Comparison of ENCODE assay signal across 10 cellular contexts in the genomic region with DNA sequence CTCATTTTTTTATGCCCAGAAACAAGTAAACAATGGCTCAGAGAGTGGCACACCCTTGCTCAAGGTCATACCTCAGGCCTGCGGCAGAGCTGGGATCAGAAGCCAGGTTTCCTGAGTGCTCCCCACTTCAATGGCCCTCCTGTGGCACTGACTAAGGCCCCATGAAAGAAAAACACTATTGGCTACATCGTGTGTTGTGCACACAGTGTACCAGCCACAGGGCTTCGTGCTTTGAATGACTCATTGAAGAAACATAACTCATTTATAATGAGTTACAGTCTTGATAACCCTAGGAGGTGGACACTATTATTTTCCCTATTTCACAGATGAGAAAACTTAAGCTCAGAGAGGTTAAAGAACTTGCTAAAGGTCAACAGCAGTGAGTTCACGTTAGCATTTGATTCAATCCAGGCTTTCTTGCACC.
DNase-seq lines count a peak whose midpoint lies in the region; ATAC-seq and TF ChIP-seq lines count a peak whose summit lies in the region.
"Had no signal": no experiment of that assay in that cellular context is flagged by ENCODE, and none has a peak within 500 bp of the region (broad histone marks: within the 10 kb centered on the region; RNA-seq: fewer than 3 reads in every experiment).

No MANE protein-coding gene starts in this region.

- no peak for TF ChIP-seq CTCF in natural killer cell (IDR thresholded peaks at IDR 0.05)

- no peak overlapping the region for H3K27ac ChIP-seq in epithelial cell of prostate

- H3K9me3 Mint-ChIP-seq in natural killer cell: no peaks in the 10 kb centered on the region
- H3K9me3 Mint-ChIP-seq: activated CD4-positive, alpha-beta T cell treated with anti-CD3 and anti-CD28 coated beads, Interleukin-2, amount 10 ng/mL, durations not matched to agents 24 days and 14 days; activated naive CD4-positive, alpha-beta T cell treated with anti-CD3 and anti-CD28 coated beads, Interleukin-2, amount 10 ng/mL, durations not matched to agents 7 days and 5 days had no signal

- intact Hi-C loops in natural killer cell (cut with micrococcal nuclease): no loop called here

- H3K27ac Mint-ChIP-seq in natural killer cell: no peak overlapping the region
- H3K27ac Mint-ChIP-seq: activated CD4-positive, alpha-beta T cell treated with anti-CD3 and anti-CD28 coated beads, Interleukin-2, amount 10 ng/mL, durations not matched to agents 24 days and 14 days; activated naive CD4-positive, alpha-beta T cell treated with anti-CD3 and anti-CD28 coated beads, Interleukin-2, amount 10 ng/mL, durations not matched to agents 7 days and 5 days had no signal

- ATAC-seq in natural killer cell (no peak), GM19455 (IDR thresholded peaks at IDR 0.05; ENCODE audit: unreplicated experiment) (no peak)

- DNase-seq in EH (ENCODE audit: low read depth) (peak; percentile 4), NCI-H69 (lab: John Stamatoyannopoulos, UW) (peak; percentile 40), epithelial cell of prostate (ENCODE audit: low read depth, low spot score) (peak; percentile 34), renal cortical epithelial cell (ENCODE audit: low read depth) (peak; percentile 87), natural killer cell (no peak)
- DNase-seq in activated CD4-positive, CD25-positive, alpha-beta regulatory T cell (lab: John Stamatoyannopoulos, UW): no peak
- DNase-seq: activated CD4-positive, alpha-beta T cell treated with anti-CD3 and anti-CD28 coated beads, Interleukin-2, amount 10 ng/mL, durations not matched to agents 24 days and 14 days; activated naive CD4-positive, alpha-beta T cell treated with anti-CD3 and anti-CD28 coated beads, Interleukin-2, amount 10 ng/mL, durations not matched to agents 7 days and 5 days; stimulated activated CD4-positive, alpha-beta T cell treated with anti-CD3 and anti-CD28 coated beads, Interleukin-2, amount 100 ng/mL, for 24 hours had no signal

- no peak overlapping the region for H3K4me3 Mint-ChIP-seq in natural killer cell
- H3K4me3 Mint-ChIP-seq: activated CD4-positive, alpha-beta T cell treated with anti-CD3 and anti-CD28 coated beads, Interleukin-2, amount 10 ng/mL, durations not matched to agents 24 days and 14 days; activated naive CD4-positive, alpha-beta T cell treated with anti-CD3 and anti-CD28 coated beads, Interleukin-2, amount 10 ng/mL, durations not matched to agents 7 days and 5 days had no signal

- peaks cover 9 to 16% of the 10 kb centered on the region in 2 donors for H3K27me3 Mint-ChIP-seq in natural killer cell (ENCODE audit: low read depth in 2 of 2)

- no peaks in the 10 kb centered on the region for H3K36me3 Mint-ChIP-seq in natural killer cell
- H3K36me3 Mint-ChIP-seq: activated naive CD4-positive, alpha-beta T cell treated with anti-CD3 and anti-CD28 coated beads, Interleukin-2, amount 10 ng/mL, durations not matched to agents 7 days and 5 days had no signal

- no peaks in the 10 kb centered on the region for H3K4me1 Mint-ChIP-seq in natural killer cell
- H3K4me1 Mint-ChIP-seq: activated CD4-positive, alpha-beta T cell treated with anti-CD3 and anti-CD28 coated beads, Interleukin-2, amount 10 ng/mL, durations not matched to agents 24 days and 14 days; activated naive CD4-positive, alpha-beta T cell treated with anti-CD3 and anti-CD28 coated beads, Interleukin-2, amount 10 ng/mL, durations not matched to agents 7 days and 5 days had no signal

Comparison
In these comparisons a context has a peak if more than half of its experiments do, and no peak if none do; other contexts are left out.
1. DNase-seq: peak in EH (single experiment), NCI-H69 (single experiment), epithelial cell of prostate (single experiment) and renal cortical epithelial cell (single experiment); none in activated CD4-positive, CD25-positive, alpha-beta regulatory T cell (0 of 4) and natural killer cell (single experiment).